Comparison of ENCODE assay signal across 20 cellular contexts in the genomic region with DNA sequence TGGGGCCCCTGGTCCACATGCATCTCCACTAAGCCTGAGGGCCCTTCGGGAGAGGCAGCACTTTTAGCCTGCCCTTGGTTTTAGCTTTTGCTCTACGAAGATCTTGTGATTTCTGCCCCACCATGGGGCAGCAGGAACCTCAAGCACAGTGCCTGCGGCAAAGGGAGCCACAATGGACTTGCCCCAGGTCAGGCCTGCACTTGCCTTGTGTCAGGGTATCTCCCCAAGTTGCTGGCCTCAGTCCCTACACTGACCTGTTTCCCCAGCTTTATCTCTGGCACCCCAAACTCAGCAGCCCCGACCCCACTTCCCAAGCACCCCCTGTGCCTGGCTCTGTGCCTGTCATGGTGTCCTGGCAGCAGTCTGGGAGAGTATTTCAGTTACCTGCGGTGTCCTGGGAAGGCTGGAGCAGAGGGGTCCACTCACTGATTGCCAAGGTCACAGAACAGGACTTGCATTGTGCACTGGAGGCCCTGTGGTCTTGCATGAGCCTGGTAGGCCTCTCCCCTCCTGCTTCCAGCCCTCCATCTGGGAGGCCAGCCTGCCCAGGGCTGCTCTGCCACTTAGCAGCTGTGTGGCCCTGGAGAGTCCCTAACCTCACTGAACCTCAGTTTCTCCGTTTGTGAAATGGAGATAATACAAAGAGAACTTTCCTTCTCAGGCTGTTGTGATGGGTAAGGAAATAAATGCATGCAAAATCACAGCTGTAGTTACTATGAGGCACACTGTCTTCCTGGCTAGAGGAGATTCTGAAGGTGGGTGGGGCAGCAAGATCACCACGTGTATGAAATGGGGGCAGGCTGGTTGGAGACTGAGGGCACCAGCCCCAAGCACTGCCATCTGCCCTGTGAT. TPM values are rescaled to one million over a fixed set of nuclear protein-coding genes. Genes with fewer than 3 reads are reported as not detected.
DNase-seq lines count a peak whose midpoint lies in the region; ATAC-seq, FAIRE-seq and TF ChIP-seq lines count a peak whose summit lies in the region.
"Had no signal": no experiment of that assay in that cellular context is flagged by ENCODE, and none has a peak within 500 bp of the region (broad histone marks: within the 10 kb centered on the region; RNA-seq: fewer than 3 reads in every experiment).

No MANE protein-coding gene starts in this region.

- H3K9me3 ChIP-seq in mucosa of descending colon, result no peaks in the 10 kb centered on the region
- H3K9me3 ChIP-seq: gastrocnemius medialis, uterus had no signal

- intact Hi-C loops in natural killer cell (cut with micrococcal nuclease) (loop anchor here (5.0 kb wide), 1 partner anchor 46 kb away; the partner anchor contains the start of gene CRKL), mucosa of descending colon (cut with DNase I, micrococcal nuclease) (no loop called here)

- no peak overlapping the region for H3K27ac Mint-ChIP-seq in natural killer cell
- no peak overlapping the region for H3K27ac Mint-ChIP-seq in natural killer cell treated with Interleukin-12 subunit alpha and Interleukin-12 subunit beta and Interleukin-15 and Interleukin-18, amount 100 ng/mL, for 72 hours
- H3K27ac Mint-ChIP-seq: activated CD8-positive, alpha-beta T cell treated with anti-CD3 and anti-CD28 coated beads for 36 hours; activated T-helper 1 cell treated with anti-CD3 and anti-CD28 coated beads, Interleukin-12 subunit alpha, Interleukin-12 subunit beta, Interleukin-2, Interleukin-4 antibody, amounts not matched to agents 30 ng/mL and 10 ng/mL and 1 ng/mL, durations not matched to agents 14 hours and 24 hours and 36 hours; CD4-positive, alpha-beta T cell had no signal

- H3K36me3 ChIP-seq in mucosa of descending colon (ENCODE audit: low read depth), result no peaks in the 10 kb centered on the region
- H3K36me3 ChIP-seq: gastrocnemius medialis, uterus had no signal

- DNase-seq in natural killer cell (no peak), mucosa of descending colon (peak in 2 of 3 donors; percentile 32 to 38), urothelium cell line (ENCODE audit: low spot score) (no peak), GM12891 (ENCODE audit: insufficient read length, low spot score) (no peak), NCI-H526 (lab: John Stamatoyannopoulos, UW) (no peak)
- DNase-seq in natural killer cell treated with Interleukin-12 subunit alpha and Interleukin-12 subunit beta and Interleukin-15 and Interleukin-18, amount 100 ng/mL, for 72 hours (ENCODE audit: low spot score), result no peak
- DNase-seq: activated CD4-positive, CD25-positive, alpha-beta regulatory T cell; activated CD8-positive, alpha-beta T cell treated with anti-CD3 and anti-CD28 coated beads for 36 hours; CD4-positive, alpha-beta T cell; DMS79; dorsolateral prefrontal cortex; erythroblast; gastrocnemius medialis; left cardiac atrium; midbrain; NCI-H1417 treated with DMSO at 0.1 percent for 48 hours; NCI-H526 treated with DMSO at 0.1 percent for 48 hours; stimulated activated CD4-positive, alpha-beta T cell treated with anti-CD3 and anti-CD28 coated beads, Interleukin-2, amount 100 ng/mL, for 48 hours; uterus had no signal

- TF ChIP-seq CTCF in natural killer cell (IDR thresholded peaks at IDR 0.05) (no peak), mucosa of descending colon (IDR thresholded peaks at IDR 0.05) (no peak)

- H3K36me3 Mint-ChIP-seq in natural killer cell, result no peaks in the 10 kb centered on the region
- H3K36me3 Mint-ChIP-seq in natural killer cell treated with Interleukin-12 subunit alpha and Interleukin-12 subunit beta and Interleukin-15 and Interleukin-18, amount 100 ng/mL, for 72 hours, result no peaks in the 10 kb centered on the region

- H3K27me3 Mint-ChIP-seq in natural killer cell (ENCODE audit: low read depth in 2 of 2), result peaks cover 6 to 10% of the 10 kb centered on the region in 2 donors
- peaks cover 7 to 8% of the 10 kb centered on the region in 2 donors for H3K27me3 Mint-ChIP-seq in natural killer cell treated with Interleukin-12 subunit alpha and Interleukin-12 subunit beta and Interleukin-15 and Interleukin-18, amount 100 ng/mL, for 72 hours

- no peak for ATAC-seq in natural killer cell
- ATAC-seq in natural killer cell treated with Interleukin-12 subunit alpha and Interleukin-12 subunit beta and Interleukin-15 and Interleukin-18, amount 100 ng/mL, for 72 hours, result no peak
- ATAC-seq in mucosa of descending colon, result no peak
- ATAC-seq: activated CD8-positive, alpha-beta T cell treated with anti-CD3 and anti-CD28 coated beads for 36 hours; gastrocnemius medialis; left cardiac atrium had no signal

- no peaks in the 10 kb centered on the region for H3K9me3 Mint-ChIP-seq in natural killer cell
- H3K9me3 Mint-ChIP-seq in natural killer cell treated with Interleukin-12 subunit alpha and Interleukin-12 subunit beta and Interleukin-15 and Interleukin-18, amount 100 ng/mL, for 72 hours, result no peaks in the 10 kb centered on the region
- H3K9me3 Mint-ChIP-seq: activated CD8-positive, alpha-beta T cell treated with anti-CD3 and anti-CD28 coated beads for 36 hours; activated T-helper 1 cell treated with anti-CD3 and anti-CD28 coated beads, Interleukin-12 subunit alpha, Interleukin-12 subunit beta, Interleukin-2, Interleukin-4 antibody, amounts not matched to agents 30 ng/mL and 10 ng/mL and 1 ng/mL, durations not matched to agents 14 hours and 24 hours and 36 hours; CD4-positive, alpha-beta T cell had no signal

- H3K4me1 ChIP-seq in mucosa of descending colon (ENCODE audit: low read depth), result peaks cover 33% of the 10 kb centered on the region
- H3K4me1 ChIP-seq: uterus had no signal

- peaks cover 5 to 12% of the 10 kb centered on the region in 2 donors for H3K4me1 Mint-ChIP-seq in natural killer cell
- peaks cover 5 to 16% of the 10 kb centered on the region in 2 donors for H3K4me1 Mint-ChIP-seq in natural killer cell treated with Interleukin-12 subunit alpha and Interleukin-12 subunit beta and Interleukin-15 and Interleukin-18, amount 100 ng/mL, for 72 hours (ENCODE audit: low read depth in 2 of 2)

- TF ChIP-seq POLR2A in GM12891 (IDR thresholded peaks at IDR 0.05; ENCODE audit: low read depth, low read length), result no peak

- no peak overlapping the region for H3K4me3 ChIP-seq in mucosa of descending colon
- H3K4me3 ChIP-seq: gastrocnemius medialis, uterus had no signal

- FAIRE-seq in urothelium cell line (lab: Jason Lieb, UNC), result peak; percentile 86
- no peak for FAIRE-seq in GM12891 (lab: Jason Lieb, UNC)

- peak overlapping the region; percentile 68 for H3K4me3 Mint-ChIP-seq in natural killer cell
- H3K4me3 Mint-ChIP-seq in natural killer cell treated with Interleukin-12 subunit alpha and Interleukin-12 subunit beta and Interleukin-15 and Interleukin-18, amount 100 ng/mL, for 72 hours, result no peak overlapping the region

TF ChIP-seq in GM12891, 5 proteins besides CTCF, POLR2A, EP300 and RAD21:
- no peak for TF ChIP-seq PAX5 (IDR thresholded peaks at IDR 0.05; ENCODE audit: insufficient read depth, low read length, severe bottlenecking)
- no peak for TF ChIP-seq POU2F2 (IDR thresholded peaks at IDR 0.05; ENCODE audit: low read depth, low read length)
- TF ChIP-seq POLR2AphosphoS5 (IDR thresholded peaks at IDR 0.05; ENCODE audit: low read depth, low read length), result no peak
- no peak for TF ChIP-seq TAF1 (IDR thresholded peaks at IDR 0.05; ENCODE audit: low read depth, low read length)
- no peak for TF ChIP-seq SPI1 (IDR thresholded peaks at IDR 0.05; ENCODE audit: low read depth, low read length)

RNA-seq across cellular contexts. Expression of gene AIFM3, which starts 3.6 kb away (rescaled TPM):
- 1 to 10 TPM; 1.5 to 2.3 (median 2.2) TPM for total RNA-seq in natural killer cell
- 1 to 10 TPM in 1 of 2 donors, not detected in 1; 1.5 TPM for total RNA-seq in natural killer cell treated with Interleukin-12 subunit alpha and Interleukin-12 subunit beta and Interleukin-15 and Interleukin-18, amount 100 ng/mL, for 72 hours
- 100 to 1,000 TPM in 2 of 3 donors, 10 to 100 TPM in 1; 73.1 to 239 (median 181) TPM for total RNA-seq in mucosa of descending colon
- 0.98 TPM for polyA plus RNA-seq in GM12891 (2012; ENCODE audit: low read depth, missing spikeins)

RNA-seq across cellular contexts. Expression of gene LZTR1, which starts 18.7 kb away (rescaled TPM):
- total RNA-seq in natural killer cell, result 10 to 100 TPM; 71.9 to 85.0 (median 82.0) TPM
- 100 to 1,000 TPM in 1 of 2 donors, 10 to 100 TPM in 1; 76.2 to 133 TPM for total RNA-seq in natural killer cell treated with Interleukin-12 subunit alpha and Interleukin-12 subunit beta and Interleukin-15 and Interleukin-18, amount 100 ng/mL, for 72 hours
- 10 to 100 TPM; 42.9 to 71.3 (median 43.6) TPM for total RNA-seq in mucosa of descending colon
- polyA plus RNA-seq in GM12891 (2012; ENCODE audit: low read depth, missing spikeins), result 18.2 TPM

RNA-seq across cellular contexts. Expression of gene THAP7, which starts 38.5 kb away (rescaled TPM):
- 10 to 100 TPM; 24.1 to 40.0 (median 26.8) TPM for total RNA-seq in natural killer cell
- total RNA-seq in natural killer cell treated with Interleukin-12 subunit alpha and Interleukin-12 subunit beta and Interleukin-15 and Interleukin-18, amount 100 ng/mL, for 72 hours, result 10 to 100 TPM; 20.4 to 30.7 TPM
- 10 to 100 TPM; 16.8 to 27.8 (median 19.8) TPM for total RNA-seq in mucosa of descending colon
- polyA plus RNA-seq in GM12891 (2012; ENCODE audit: low read depth, missing spikeins), result 18.9 TPM

RNA-seq across cellular contexts. Expression of gene CRKL, which starts 46.2 kb away (rescaled TPM):
- 10 to 100 TPM; 50.7 to 71.2 (median 67.4) TPM for total RNA-seq in natural killer cell
- total RNA-seq in natural killer cell treated with Interleukin-12 subunit alpha and Interleukin-12 subunit beta and Interleukin-15 and Interleukin-18, amount 100 ng/mL, for 72 hours, result 100 to 1,000 TPM in 1 of 2 donors, 10 to 100 TPM in 1; 78.4 to 105 TPM
- total RNA-seq in mucosa of descending colon, result 10 to 100 TPM; 48.7 to 63.4 (median 55.3) TPM
- polyA plus RNA-seq in GM12891 (2012; ENCODE audit: low read depth, missing spikeins), result 15.2 TPM

RNA-seq across cellular contexts. Expression of gene P2RX6, which starts 51.5 kb away (rescaled TPM):
- total RNA-seq in natural killer cell, result under 1 TPM; 0.14 to 0.93 (median 0.18) TPM
- total RNA-seq in natural killer cell treated with Interleukin-12 subunit alpha and Interleukin-12 subunit beta and Interleukin-15 and Interleukin-18, amount 100 ng/mL, for 72 hours, result not detected
- 1 to 10 TPM; 1.4 to 1.6 (median 1.4) TPM for total RNA-seq in mucosa of descending colon
- polyA plus RNA-seq in GM12891 (2012; ENCODE audit: low read depth, missing spikeins), result 0.15 TPM

Comparison
In these comparisons a context has a peak if more than half of its experiments do, and no peak if none do; other contexts are left out.
1. DNase-seq: peak in mucosa of descending colon (2 of 3); none in natural killer cell (single experiment), natural killer cell treated with Interleukin-12 subunit alpha and Interleukin-12 subunit beta and Interleukin-15 and Interleukin-18, amount 100 ng/mL, for 72 hours (single experiment), urothelium cell line (single experiment), GM12891 (single experiment) and NCI-H526 (0 of 2).
2. RNA of gene AIFM3, which starts 3.6 kb away (total RNA-seq): 73.1 to 239 TPM in mucosa of descending colon; 1.5 to 2.3 TPM in natural killer cell and 1.5 TPM in natural killer cell treated with Interleukin-12 subunit alpha and Interleukin-12 subunit beta and Interleukin-15 and Interleukin-18, amount 100 ng/mL, for 72 hours; every median in the first group is over 10 times any median in the second.